In the genomic region with DNA sequence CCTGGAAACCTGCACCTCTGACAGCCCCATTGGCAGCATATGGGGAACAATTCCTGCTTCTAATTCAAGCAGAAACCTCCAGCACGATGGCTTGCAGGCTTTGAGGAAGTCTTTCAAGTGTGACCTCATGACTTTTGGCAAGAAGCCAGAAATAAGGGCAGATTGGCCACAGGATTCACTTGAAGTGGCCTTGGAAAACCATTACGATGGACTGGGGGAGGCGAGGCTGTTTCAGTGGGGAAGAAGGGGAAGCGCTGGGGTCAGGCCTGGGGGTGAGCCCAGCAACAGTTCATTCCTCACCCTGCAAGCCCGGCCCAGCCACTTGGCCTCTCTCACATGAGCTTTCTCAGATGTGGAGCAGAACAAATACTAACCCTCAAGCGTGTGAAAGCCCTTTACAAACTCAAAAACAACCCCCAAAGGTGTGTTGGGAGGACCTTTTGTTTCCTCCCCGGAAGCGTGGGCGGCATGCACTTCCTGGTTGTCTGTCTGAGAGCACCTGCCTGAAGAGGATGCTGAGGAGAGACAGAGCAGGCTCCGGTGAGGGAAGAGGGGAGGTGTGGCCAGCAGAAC, we compare ENCODE assay signal across 8 cellular contexts. TPM values are rescaled to one million over a fixed set of nuclear protein-coding genes. Genes with fewer than 3 reads are reported as not detected.
DNase-seq lines count a peak whose midpoint lies in the region; ATAC-seq and TF ChIP-seq lines count a peak whose summit lies in the region.

No MANE protein-coding gene starts in this region.

- no peak overlapping the region for H2AFZ ChIP-seq in smooth muscle cell (ENCODE audit: low read depth)

- 64% methylated on average over 10 of the region's 10 CpGs for WGBS in smooth muscle cell (ENCODE audit: low lambda C conversion rate)

- H3K9me3 ChIP-seq in smooth muscle cell (replicated peaks; ENCODE audit: low read depth) = no peaks in the 10 kb centered on the region

- H3K4me3 ChIP-seq in GM12865 (ENCODE audit: low read depth, low read length) (peak overlapping the region; percentile 14), H7 (ENCODE audit: insufficient read depth, low read depth, low read length) (no peak overlapping the region), smooth muscle cell (no peak overlapping the region)

- H3K79me2 ChIP-seq in smooth muscle cell (ENCODE audit: low read depth) = no peaks in the 10 kb centered on the region

- intact Hi-C loops in left cardiac atrium (cut with DNase I) = no loop called here

- peak; percentile 76 for ATAC-seq in HG03095 (IDR thresholded peaks at IDR 0.05; ENCODE audit: unreplicated experiment)
- peak; percentile 28 to 57 for ATAC-seq in left cardiac atrium

- H3K27me3 ChIP-seq in H7 (ENCODE audit: control insufficient read depth, insufficient read depth, low read length) (no peaks in the 10 kb centered on the region), smooth muscle cell (ENCODE audit: low read depth) (no peaks in the 10 kb centered on the region)

- DNase-seq in GM12865 (ENCODE audit: low read depth) (peak; percentile 91), SHP77 treated with DMSO at 0.1 percent for 48 hours (lab: John Stamatoyannopoulos, UW) (peak; percentile 63), left cardiac atrium (peak; percentile 40), H7 (no peak), smooth muscle cell (lab: John Stamatoyannopoulos, UW; ENCODE audit: unreplicated experiment) (no peak)
- DNase-seq in activated T-helper 9 cell treated with anti-CD3 and anti-CD28 coated beads, Interleukin-2, amount 50 U/mL, for 16 hours (ENCODE audit: low read depth) = peak; percentile 79
- peak; percentile 75 to 82 (median 82) for DNase-seq in stimulated activated CD4-positive, alpha-beta T cell treated with anti-CD3 and anti-CD28 coated beads, Interleukin-12 subunit alpha, Interleukin-12 subunit beta, amount 100 ng/mL, for 48 hours (ENCODE audit: low read depth in 2 of 3, low spot score in 1 of 3)

- no peak overlapping the region for H3K27ac ChIP-seq in smooth muscle cell (ENCODE audit: low read depth)

- H3F3A ChIP-seq in smooth muscle cell (ENCODE audit: low read depth) = peaks cover 5% of the 10 kb centered on the region

- peaks cover 4% of the 10 kb centered on the region for H3K4me1 ChIP-seq in smooth muscle cell (ENCODE audit: low read depth)

- H3K9ac ChIP-seq in smooth muscle cell (ENCODE audit: low read depth) = no peak overlapping the region

- H4K20me1 ChIP-seq in smooth muscle cell (ENCODE audit: low read depth) = no peaks in the 10 kb centered on the region

- H3K36me3 ChIP-seq in H7 (replicated peaks; ENCODE audit: control insufficient read depth, insufficient read depth, low read length) = no peaks in the 10 kb centered on the region
- no peaks in the 10 kb centered on the region for H3K36me3 ChIP-seq in smooth muscle cell (ENCODE audit: low read depth)

- H3K4me2 ChIP-seq in smooth muscle cell = no peak overlapping the region

- TF ChIP-seq CTCF in GM12865 (IDR thresholded peaks at IDR 0.05; ENCODE audit: insufficient read depth, low read depth, low read length, missing control alignments) = no peak
- no peak for TF ChIP-seq CTCF in smooth muscle cell (IDR thresholded peaks at IDR 0.05; ENCODE audit: borderline replicate concordance, insufficient read depth, poor library complexity, severe bottlenecking)

RNA-seq across cellular contexts. Expression of a gene that starts 26.9 kb away (rescaled TPM):
- total RNA-seq in left cardiac atrium (10 to 100 TPM; 24.9 to 27.3 TPM), smooth muscle cell (9.2 and 21.2 TPM in 2 replicates)
- 16.9 and 27.1 TPM in 2 replicates for total RNA-seq in H7 (2014; rRNA removed; shearing (Covaris generic))
- 18.1 and 19.4 TPM in 2 replicates for polyA plus RNA-seq in smooth muscle cell

RNA-seq across cellular contexts. Expression of a gene that starts 59.5 kb away (rescaled TPM):
- total RNA-seq in left cardiac atrium (1 to 10 TPM; 5.8 to 6.1 TPM), smooth muscle cell (3.8 and 5.2 TPM in 2 replicates)
- 10.3 and 12.3 TPM in 2 replicates for total RNA-seq in H7 (2014; rRNA removed; shearing (Covaris generic))
- polyA plus RNA-seq in smooth muscle cell = 6.7 and 8.9 TPM in 2 replicates

Comparison
In these comparisons a context has a peak if more than half of its experiments do, and no peak if none do; other contexts are left out.
1. DNase-seq: peak in GM12865 (single experiment), SHP77 treated with DMSO at 0.1 percent for 48 hours (single experiment), activated T-helper 9 cell treated with anti-CD3 and anti-CD28 coated beads, Interleukin-2, amount 50 U/mL, for 16 hours (single experiment), left cardiac atrium (single experiment) and stimulated activated CD4-positive, alpha-beta T cell treated with anti-CD3 and anti-CD28 coated beads, Interleukin-12 subunit alpha, Interleukin-12 subunit beta, amount 100 ng/mL, for 48 hours (3 of 3); none in H7 (single experiment) and smooth muscle cell (single experiment).